ENCODE assay signal across 18 cellular contexts in the genomic region with DNA sequence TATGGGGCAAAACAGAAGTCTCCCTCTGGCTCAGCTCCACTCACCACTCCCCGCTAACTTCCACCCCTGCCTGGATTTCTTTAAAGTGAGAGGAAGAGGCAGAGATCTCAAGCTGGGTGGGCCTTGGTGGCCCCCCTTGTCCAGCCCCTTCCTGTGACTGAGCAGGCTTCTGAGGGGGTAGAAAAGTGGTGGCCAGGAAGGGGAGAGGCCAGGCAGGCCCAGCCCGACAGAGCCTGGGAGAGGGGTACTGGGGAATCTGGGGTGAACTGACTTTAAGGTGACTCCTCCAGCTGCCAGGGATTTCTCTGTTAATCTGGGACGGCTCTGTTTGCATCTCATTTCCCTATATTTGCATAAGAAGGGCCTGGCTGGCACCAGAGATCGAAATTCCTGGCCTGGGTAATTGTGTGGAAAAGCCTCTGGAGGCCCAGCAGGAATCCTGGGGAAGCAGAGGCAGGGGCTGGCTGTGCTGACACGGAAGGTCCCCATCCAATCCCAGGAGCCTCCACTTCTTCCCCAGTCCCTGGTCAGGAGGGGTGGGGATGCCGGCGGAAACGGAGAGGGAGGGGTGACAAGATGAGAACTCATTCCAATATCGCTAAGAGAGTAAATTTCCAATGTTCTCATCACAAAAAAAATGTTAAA. TPM values are rescaled to one million over a fixed set of nuclear protein-coding genes. Genes with fewer than 3 reads are reported as not detected.
A peak's percentile ranks its signal among the peaks of the same experiment; 100 is the strongest.
DNase-seq lines count a peak whose midpoint lies in the region; ATAC-seq and TF ChIP-seq lines count a peak whose summit lies in the region.
"Had no signal": no experiment of that assay in that cellular context is flagged by ENCODE, and none has a peak within 500 bp of the region (broad histone marks: within the 10 kb centered on the region; RNA-seq: fewer than 3 reads in every experiment).

No MANE protein-coding gene starts in this region.

- no peak overlapping the region for H3K9ac ChIP-seq in BLaER1
- H3K9ac ChIP-seq in Loucy (ENCODE audit: low read depth, low read length, poor library complexity, severe bottlenecking) = peak overlapping the region; percentile 40
- H3K9ac ChIP-seq: GM23248 had no signal

- H3F3A ChIP-seq in Loucy (ENCODE audit: low read depth) = no peaks in the 10 kb centered on the region

- H4K20me1 ChIP-seq in BLaER1 (no peaks in the 10 kb centered on the region), Loucy (ENCODE audit: insufficient read depth, low read length, poor library complexity, severe bottlenecking) (no peaks in the 10 kb centered on the region)

- H3K36me3 ChIP-seq in BLaER1 (no peaks in the 10 kb centered on the region), Loucy (ENCODE audit: insufficient read depth, low read length) (no peaks in the 10 kb centered on the region)
- H3K36me3 ChIP-seq: brain microvascular endothelial cell, heart left ventricle, stomach had no signal

- H3K27me3 Mint-ChIP-seq in chondrocyte (ENCODE audit: low read depth) (peaks cover under 1% of the 10 kb centered on the region), mesothelial cell of epicardium (ENCODE audit: low read depth) (peaks cover under 1% of the 10 kb centered on the region)

- H3K4me3 Mint-ChIP-seq in chondrocyte (ENCODE audit: unreplicated experiment) (no peak overlapping the region), mesothelial cell of epicardium (no peak overlapping the region)
- H3K4me3 Mint-ChIP-seq: activated naive CD4-positive, alpha-beta T cell treated with anti-CD3 and anti-CD28 coated beads, Interleukin-2, amount 10 ng/mL, durations not matched to agents 7 days and 5 days; T-helper 2 cell treated with Interferon-gamma antibody and Interleukin-4, amounts not matched to agents 5 μg/mL and 100 μg/mL, for 36 hours had no signal

- H3K4me1 Mint-ChIP-seq in chondrocyte (ENCODE audit: low read depth) (peaks cover 12% of the 10 kb centered on the region), mesothelial cell of epicardium (peaks cover 29% of the 10 kb centered on the region)

- H2AFZ ChIP-seq in Loucy (ENCODE audit: low read length) = no peak overlapping the region
- H2AFZ ChIP-seq: GM23248 had no signal

- ATAC-seq in HG02759 (IDR thresholded peaks at IDR 0.05; ENCODE audit: unreplicated experiment) (no peak), GM18909 (IDR thresholded peaks at IDR 0.05; ENCODE audit: poor library complexity, unreplicated experiment) (no peak)

- no peak overlapping the region for H3K27ac ChIP-seq in BLaER1
- H3K27ac ChIP-seq: brain microvascular endothelial cell, GM23248, stomach had no signal

- TF ChIP-seq CTCF in Loucy (conservative IDR thresholded peaks at IDR 0.05; ENCODE audit: low read length) = no peak
- TF ChIP-seq CTCF in chondrocyte (IDR thresholded peaks at IDR 0.05) = no peak
- TF ChIP-seq CTCF in mesothelial cell of epicardium (IDR thresholded peaks at IDR 0.05; ENCODE audit: unreplicated experiment) = no peak

- DNase-seq in chondrocyte (ENCODE audit: low spot score) (peak; percentile 40), mesothelial cell of epicardium (ENCODE audit: low spot score in 2 of 2, unreplicated experiment in 2 of 2) (no peak), NCI-H2227 treated with DMSO at 0.1 percent for 48 hours (lab: John Stamatoyannopoulos, UW) (no peak)
- DNase-seq in effector CD4-positive, alpha-beta T cell = no peak
- DNase-seq: ACHN; activated naive CD4-positive, alpha-beta T cell treated with anti-CD3 and anti-CD28 coated beads, Interleukin-2, amount 10 ng/mL, durations not matched to agents 7 days and 5 days; brain microvascular endothelial cell; COR-L47; GM23248; NCI-H1436; NCI-H226; stomach had no signal

- no peaks in the 10 kb centered on the region for H3K9me3 ChIP-seq in BLaER1
- H3K9me3 ChIP-seq in Loucy (ENCODE audit: insufficient read depth, low read depth, low read length) = no peaks in the 10 kb centered on the region
- H3K9me3 ChIP-seq: heart left ventricle, stomach had no signal

- H3K4me2 ChIP-seq in BLaER1 (peak overlapping the region; percentile 67), Loucy (ENCODE audit: low read depth, low read length, poor library complexity, severe bottlenecking) (peak overlapping the region; percentile 40)

- H3K27me3 ChIP-seq in BLaER1 (no peaks in the 10 kb centered on the region; the same call in 1 of the 2 replicates), Loucy (ENCODE audit: insufficient read depth, low read length, poor library complexity, severe bottlenecking) (no peaks in the 10 kb centered on the region)
- H3K27me3 ChIP-seq: brain microvascular endothelial cell, heart left ventricle had no signal

- H3K27ac Mint-ChIP-seq in chondrocyte (ENCODE audit: unreplicated experiment) = no peak overlapping the region
- peak overlapping the region; percentile 25 for H3K27ac Mint-ChIP-seq in mesothelial cell of epicardium
- H3K27ac Mint-ChIP-seq: activated naive CD4-positive, alpha-beta T cell treated with anti-CD3 and anti-CD28 coated beads, Interleukin-2, amount 10 ng/mL, durations not matched to agents 7 days and 5 days; T-helper 2 cell treated with Interferon-gamma antibody and Interleukin-4, amounts not matched to agents 5 μg/mL and 100 μg/mL, for 36 hours had no signal

- H3K4me1 ChIP-seq in BLaER1 (peaks cover 88% of the 10 kb centered on the region), Loucy (ENCODE audit: insufficient read depth, low read length, poor library complexity, severe bottlenecking) (peaks cover 36% of the 10 kb centered on the region)

- H3K9me3 Mint-ChIP-seq in chondrocyte (ENCODE audit: low read depth) (no peaks in the 10 kb centered on the region), mesothelial cell of epicardium (no peaks in the 10 kb centered on the region)
- H3K9me3 Mint-ChIP-seq: activated naive CD4-positive, alpha-beta T cell treated with anti-CD3 and anti-CD28 coated beads, Interleukin-2, amount 10 ng/mL, durations not matched to agents 7 days and 5 days; T-helper 2 cell treated with Interferon-gamma antibody and Interleukin-4, amounts not matched to agents 5 μg/mL and 100 μg/mL, for 36 hours had no signal

- H3K9me2 ChIP-seq in Loucy (replicated peaks; ENCODE audit: low read depth, low read length) = no peaks in the 10 kb centered on the region

- no peaks in the 10 kb centered on the region for H3K36me3 Mint-ChIP-seq in chondrocyte (ENCODE audit: low read depth)
- H3K36me3 Mint-ChIP-seq in mesothelial cell of epicardium = no peaks in the 10 kb centered on the region
- H3K36me3 Mint-ChIP-seq: activated naive CD4-positive, alpha-beta T cell treated with anti-CD3 and anti-CD28 coated beads, Interleukin-2, amount 10 ng/mL, durations not matched to agents 7 days and 5 days had no signal

- no peaks in the 10 kb centered on the region for H3K79me2 ChIP-seq in Loucy (ENCODE audit: insufficient read depth, low read length)

- H3K4me3 ChIP-seq in BLaER1 (no peak overlapping the region), Loucy (ENCODE audit: low read length, poor library complexity, severe bottlenecking) (no peak overlapping the region)
- H3K4me3 ChIP-seq: GM23248, heart left ventricle, stomach had no signal

RNA-seq across cellular contexts. Expression of gene ADGRB2, which starts 18.7 kb away (rescaled TPM):
- total RNA-seq in chondrocyte = 11.9 to 20.4 TPM (median 12.2 TPM) in 3 replicates
- total RNA-seq in mesothelial cell of epicardium = 21.5 to 24.0 TPM (median 21.9 TPM) in 3 replicates

RNA-seq across cellular contexts. Expression of gene SPOCD1, which starts 32.9 kb away (rescaled TPM):
- total RNA-seq in chondrocyte (0.46 to 7.3 TPM (median 5.2 TPM) in 3 replicates), mesothelial cell of epicardium (0.75 to 1.3 TPM (median 1.0 TPM) in 3 replicates)
